Comparison of ENCODE assay signal across 8 cellular contexts in the genomic region with DNA sequence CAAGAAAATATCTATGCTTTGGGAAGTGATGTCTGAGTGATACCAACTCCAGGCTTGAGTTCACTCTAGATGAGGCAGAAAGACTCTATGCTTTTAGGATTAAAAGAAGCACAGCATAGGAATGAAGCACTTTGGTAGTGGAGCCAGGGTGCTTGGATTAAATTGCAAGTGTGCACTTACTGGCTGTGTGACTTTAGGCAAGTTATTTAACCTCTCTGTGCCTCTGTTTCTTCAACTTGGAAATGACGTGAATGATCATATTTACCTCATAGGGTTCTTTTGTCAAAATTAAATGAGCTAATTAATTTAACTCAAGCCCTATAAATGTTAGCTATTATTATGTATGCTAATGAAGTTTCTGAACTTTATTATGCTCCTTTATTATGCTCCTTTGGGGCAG.
"Had no signal": no experiment of that assay in that cellular context is flagged by ENCODE, and none has a peak within 500 bp of the region (broad histone marks: within the 10 kb centered on the region; RNA-seq: fewer than 3 reads in every experiment).

No MANE protein-coding gene starts in this region.

- H3K9ac ChIP-seq: KMS-11 had no signal

- DNase-seq: IMR-90, KBM-7, KG1 had no signal

- FAIRE-seq: HepG2, HTR-8/SVneo, K562 had no signal

- H3K4me3 ChIP-seq: K562 had no signal

- H3K4me2 ChIP-seq: KMS-11 had no signal

- H3K27ac ChIP-seq: HL-60, KMS-11 had no signal

- ATAC-seq: HepG2, K562 had no signal
